ENCODE assay signal across 8 cellular contexts in the genomic region with DNA sequence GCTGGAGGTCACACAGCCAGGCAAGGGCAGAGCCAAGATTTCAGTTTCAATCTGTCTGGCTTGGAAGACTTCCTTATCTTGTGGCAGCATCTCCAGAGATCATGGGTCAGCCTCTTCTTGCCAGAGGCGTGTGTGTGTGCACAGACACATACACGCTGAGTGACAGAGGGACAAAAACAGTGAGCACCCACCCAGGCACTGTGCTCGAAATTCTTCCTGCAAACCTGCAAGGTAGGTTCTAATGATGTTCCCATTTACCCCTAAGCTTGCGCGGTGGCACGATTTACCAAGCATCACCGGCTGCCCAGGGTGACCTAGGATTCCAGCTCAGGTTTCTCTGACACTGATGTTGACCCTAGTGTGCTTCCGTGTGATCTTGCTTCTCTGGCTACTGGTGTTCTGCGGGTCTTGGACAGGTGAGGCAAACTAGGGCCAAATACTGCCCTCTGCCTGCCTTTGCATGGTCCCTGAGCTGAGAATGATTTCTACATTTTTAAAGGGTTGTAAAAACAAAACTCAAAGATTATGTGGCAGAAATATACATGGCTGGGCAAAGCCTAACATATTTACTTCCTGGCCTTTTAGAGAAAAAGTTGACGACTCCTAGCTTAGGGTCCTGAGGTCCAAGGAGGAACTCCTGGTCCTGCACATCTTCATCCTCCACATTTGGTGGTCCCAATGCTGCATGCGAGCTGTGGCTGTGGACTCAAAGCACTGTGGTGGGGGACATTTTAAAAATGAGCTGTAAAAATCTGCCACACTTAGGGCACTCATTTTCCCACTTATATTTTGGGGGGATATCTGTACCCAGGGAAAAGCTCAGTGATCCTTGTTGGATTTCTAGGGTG.
DNase-seq lines count a peak whose midpoint lies in the region; ATAC-seq and TF ChIP-seq lines count a peak whose summit lies in the region.

No MANE protein-coding gene starts in this region.

- WGBS in thyroid gland, 2 donors: 63 to 72% methylated on average over 11 of the region's 11 CpGs

- H3K4me1 ChIP-seq in BLaER1 treated with 17β-estradiol and CSF1 and Interleukin-3, amounts not matched to agents 10 nM and 100 nM: peaks cover 39 to 59% (median 47%) of the 10 kb centered on the region in 10 experiments
- H3K4me1 ChIP-seq in adipocyte (ENCODE audit: control insufficient read depth, insufficient read depth, low read length) (peaks cover 19% of the 10 kb centered on the region), thyroid gland (peaks cover 4 to 14% of the 10 kb centered on the region in 2 donors)

- H4K20me1 ChIP-seq in BLaER1 treated with 17β-estradiol and CSF1 and Interleukin-3, amounts not matched to agents 10 nM and 100 nM: no peaks in the 10 kb centered on the region

- no peaks in the 10 kb centered on the region for H3K36me3 ChIP-seq in BLaER1 treated with 17β-estradiol and CSF1 and Interleukin-3, amounts not matched to agents 10 nM and 100 nM
- H3K36me3 ChIP-seq in adipocyte (ENCODE audit: control insufficient read depth, insufficient read depth, low read length, severe bottlenecking) (no peaks in the 10 kb centered on the region), thyroid gland (no peaks in the 10 kb centered on the region)

- peak overlapping the region; percentile 75 to 89 (median 86); a peak in 21 of 22 replicates for H3K9ac ChIP-seq in BLaER1 treated with 17β-estradiol and CSF1 and Interleukin-3, amounts not matched to agents 10 nM and 100 nM
- peak overlapping the region; percentile 92 for H3K9ac ChIP-seq in adipocyte (ENCODE audit: low read length)

- H3K9me3 ChIP-seq in BLaER1 treated with 17β-estradiol and CSF1 and Interleukin-3, amounts not matched to agents 10 nM and 100 nM (replicated peaks in 1 of 11): peaks cover 8 to 10% (median 9%) of the 10 kb centered on the region in 11 experiments; a peak in 20 of 22 replicates
- H3K9me3 ChIP-seq in adipocyte (ENCODE audit: control insufficient read depth, low read length): no peaks in the 10 kb centered on the region
- no peaks in the 10 kb centered on the region for H3K9me3 ChIP-seq in thyroid gland

- TF ChIP-seq CTCF in thyroid gland (IDR thresholded peaks at IDR 0.05) (peak in 4 of 6 experiments; percentile 28 to 48 (median 37)), GM10266 (IDR thresholded peaks at IDR 0.05; ENCODE audit: control insufficient read depth, insufficient read depth, low read depth, missing control alignments) (no peak)

- peak overlapping the region; percentile 83 to 98 (median 95) for H3K4me2 ChIP-seq in BLaER1 treated with 17β-estradiol and CSF1 and Interleukin-3, amounts not matched to agents 10 nM and 100 nM

- DNase-seq in HuH-7.5 (ENCODE audit: low spot score): peak; percentile 18
- peak; percentile 10 for DNase-seq in adipocyte (ENCODE audit: low read depth)
- DNase-seq in left lobe of liver (ENCODE audit: low spot score): peak; percentile 41
- peak; percentile 44 to 48 for DNase-seq in thyroid gland
- DNase-seq in GM10266 (ENCODE audit: extremely low spot score): no peak
- DNase-seq in T1000 (lab: John Stamatoyannopoulos, UW): no peak
- no peak for DNase-seq in NCI-H1105 (lab: John Stamatoyannopoulos, UW)

- peak overlapping the region; percentile 61 to 79 (median 66) for H3K4me3 ChIP-seq in BLaER1 treated with 17β-estradiol and CSF1 and Interleukin-3, amounts not matched to agents 10 nM and 100 nM
- H3K4me3 ChIP-seq in adipocyte (ENCODE audit: low read length) (peak overlapping the region; percentile 81), thyroid gland (replicated peaks in 1 of 3) (no peak overlapping the region)

- peak overlapping the region; percentile 76 to 92 (median 89); a peak in 20 of 22 replicates for H3K27ac ChIP-seq in BLaER1 treated with 17β-estradiol and CSF1 and Interleukin-3, amounts not matched to agents 10 nM and 100 nM
- peak overlapping the region; percentile 89 to 95 (median 89) for H3K27ac ChIP-seq in thyroid gland

- no peaks in the 10 kb centered on the region for H3K27me3 ChIP-seq in BLaER1 treated with 17β-estradiol and CSF1 and Interleukin-3, amounts not matched to agents 10 nM and 100 nM
- H3K27me3 ChIP-seq in adipocyte (replicated peaks; ENCODE audit: control insufficient read depth, insufficient read depth, low read length): no peaks in the 10 kb centered on the region
- H3K27me3 ChIP-seq in thyroid gland: no peaks in the 10 kb centered on the region

- no peak for TF ChIP-seq POLR2A in thyroid gland (IDR thresholded peaks at IDR 0.05)

- ATAC-seq in left lobe of liver: no peak

- intact Hi-C loops in thyroid gland (cut with DNase I): loop anchor here (10.0 kb wide), 1 partner anchor 893 kb away; no protein-coding TSS in a partner anchor

Comparison
In these comparisons a context has a peak if more than half of its experiments do, and no peak if none do; other contexts are left out.
1. H3K4me3 ChIP-seq: peak in BLaER1 treated with 17β-estradiol and CSF1 and Interleukin-3, amounts not matched to agents 10 nM and 100 nM (10 of 10) and adipocyte (single experiment); none in thyroid gland (0 of 3).
2. DNase-seq: peak in HuH-7.5 (single experiment), adipocyte (single experiment), left lobe of liver (single experiment) and thyroid gland (2 of 2); none in GM10266 (single experiment), T1000 (single experiment) and NCI-H1105 (single experiment).